In the genomic region with DNA sequence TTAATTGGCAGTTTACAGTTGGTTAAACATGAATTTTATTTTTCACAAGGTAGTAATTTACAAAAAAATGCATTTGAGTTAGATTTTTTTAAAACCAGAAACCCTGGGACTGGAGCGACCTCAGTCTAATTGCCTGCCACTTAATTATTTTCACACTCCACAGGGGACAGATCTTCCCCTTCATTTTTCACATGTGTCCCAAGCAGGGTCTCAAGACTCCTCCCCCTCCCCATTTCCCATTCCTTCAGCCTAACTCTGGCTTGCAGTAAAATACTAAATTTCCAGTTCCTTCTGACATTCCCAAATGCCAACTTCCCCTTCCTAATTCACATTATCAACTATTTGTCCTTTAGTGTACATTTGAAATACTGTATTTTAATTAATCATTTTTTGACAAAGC, we compare ENCODE assay signal across 8 cellular contexts. TPM values are rescaled to one million over a fixed set of nuclear protein-coding genes. Genes with fewer than 3 reads are reported as not detected.
A peak's percentile ranks its signal among the peaks of the same experiment; 100 is the strongest.
DNase-seq lines count a peak whose midpoint lies in the region; ATAC-seq and TF ChIP-seq lines count a peak whose summit lies in the region.

No MANE protein-coding gene starts in this region.

- no peaks in the 10 kb centered on the region for H3K27me3 Mint-ChIP-seq in naive thymus-derived CD8-positive, alpha-beta T cell

- peaks cover 15 to 46% (median 33%) of the 10 kb centered on the region in 4 donors for H3K4me1 Mint-ChIP-seq in naive thymus-derived CD8-positive, alpha-beta T cell

- H3K9me3 ChIP-seq in BE2C, result no peaks in the 10 kb centered on the region; the same call in 1 of the 2 replicates

- H3K36me3 ChIP-seq in BE2C, result peaks cover 23% of the 10 kb centered on the region

- no peak for DNase-seq in BE2C
- peak; percentile 12 for DNase-seq in KBM-7
- DNase-seq in choroid plexus epithelial cell (ENCODE audit: low read depth), result no peak
- no peak for DNase-seq in naive thymus-derived CD8-positive, alpha-beta T cell
- DNase-seq in activated CD8-positive, alpha-beta memory T cell treated with anti-CD3 and anti-CD28 coated beads for 24 hours, result no peak
- no peak for DNase-seq in globus pallidus (ENCODE audit: low spot score)

- no peaks in the 10 kb centered on the region for H3K4me1 ChIP-seq in BE2C

- no peaks in the 10 kb centered on the region for H3K27me3 ChIP-seq in BE2C

- ATAC-seq in naive thymus-derived CD8-positive, alpha-beta T cell, result no peak
- ATAC-seq in HG03439 (IDR thresholded peaks at IDR 0.05; ENCODE audit: unreplicated experiment), result no peak
- ATAC-seq in HG02973 (IDR thresholded peaks at IDR 0.05; ENCODE audit: unreplicated experiment), result no peak

- POLR2A ChIA-PET in naive thymus-derived CD8-positive, alpha-beta T cell (lab: Charles Lee), result interaction anchor here (1.3 to 2.6 kb wide), 8 partner anchors 9 to 481 kb away, joined by 3 to 21 read pairs (median 8); a partner anchor contains a TSS

- peak overlapping the region; percentile 89 for H3K4me3 ChIP-seq in BE2C (ENCODE audit: low read depth, low read length)
- peak overlapping the region; percentile 91 for H3K4me3 ChIP-seq in choroid plexus epithelial cell (ENCODE audit: low read depth, low read length)

- TF ChIP-seq CTCF in BE2C (IDR thresholded peaks at IDR 0.05; ENCODE audit: low read depth, low read length), result no peak
- TF ChIP-seq CTCF in choroid plexus epithelial cell (conservative IDR thresholded peaks at IDR 0.05; ENCODE audit: low read depth, low read length), result no peak

- H3K9me3 Mint-ChIP-seq in naive thymus-derived CD8-positive, alpha-beta T cell, result no peaks in the 10 kb centered on the region

- peak overlapping the region; percentile 96 to 99 (median 98) for H3K4me3 Mint-ChIP-seq in naive thymus-derived CD8-positive, alpha-beta T cell

- peak overlapping the region; percentile 69 to 99 (median 99) for H3K27ac Mint-ChIP-seq in naive thymus-derived CD8-positive, alpha-beta T cell

- in situ Hi-C loops in KBM-7 (cut with MboI; ENCODE audit: low pct_unique_long_range_greater_than_20kb, low sequenced_read_pairs), result no loop called here

- H3K36me3 Mint-ChIP-seq in naive thymus-derived CD8-positive, alpha-beta T cell, result peaks cover 2 to 42% (median 28%) of the 10 kb centered on the region in 3 donors

RNA-seq across cellular contexts. Expression of a gene that starts 0.9 kb away (rescaled TPM):
- polyA plus RNA-seq in BE2C (2012; ENCODE audit: insufficient read depth, insufficient read length, low read depth), result 4.0 TPM
- 10 to 100 TPM; 18.3 to 20.4 TPM for total RNA-seq in naive thymus-derived CD8-positive, alpha-beta T cell
- 10 to 100 TPM in 2 of 3 donors, 1 to 10 TPM in 1; 9.2 to 13.0 (median 12.9) TPM for polyA plus RNA-seq in naive thymus-derived CD8-positive, alpha-beta T cell
